Comparison of ENCODE assay signal across 26 cellular contexts in genomic region chr10:34503704-34504103, GRCh38.
"Had no signal": no experiment of that assay in that cellular context is flagged by ENCODE, and none has a peak within 500 bp of the region (broad histone marks: within the 10 kb centered on the region; RNA-seq: fewer than 3 reads in every experiment).

No MANE protein-coding gene starts in this region.

- H3K4me3 Mint-ChIP-seq: naive B cell; natural killer cell treated with Interleukin-12 subunit alpha and Interleukin-12 subunit beta and Interleukin-15 and Interleukin-18, amount 100 ng/mL, for 72 hours; neural crest cell; stimulated activated naive CD8-positive, alpha-beta T cell treated with anti-CD3 and anti-CD28 coated beads, Interleukin-15, amount 100 ng/mL, for 72 hours had no signal

- H2AFZ ChIP-seq: parathyroid adenoma had no signal

- H3K9me3 ChIP-seq: colonic mucosa, lower lobe of right lung, mucosa of descending colon, suprapubic skin, transverse colon, upper lobe of right lung, uterus had no signal

- H3K79me2 ChIP-seq: parathyroid adenoma had no signal

- H3K27ac Mint-ChIP-seq: naive B cell; natural killer cell treated with Interleukin-12 subunit alpha and Interleukin-12 subunit beta and Interleukin-15 and Interleukin-18, amount 100 ng/mL, for 72 hours; stimulated activated naive CD8-positive, alpha-beta T cell treated with anti-CD3 and anti-CD28 coated beads, Interleukin-15, amount 100 ng/mL, for 72 hours had no signal

- H3K9ac ChIP-seq: parathyroid adenoma had no signal

- H3K27me3 ChIP-seq: colonic mucosa, suprapubic skin, transverse colon, upper lobe of right lung, uterus had no signal

- H3K4me1 Mint-ChIP-seq: naive B cell; stimulated activated naive CD8-positive, alpha-beta T cell treated with anti-CD3 and anti-CD28 coated beads, Interleukin-15, amount 100 ng/mL, for 72 hours had no signal

- H3K4me3 ChIP-seq: colonic mucosa, lower lobe of right lung, mucosa of descending colon, smooth muscle cell, suprapubic skin, transverse colon, upper lobe of right lung, uterus had no signal

- H3K4me1 ChIP-seq: colonic mucosa, lower lobe of right lung, parathyroid adenoma, transverse colon, upper lobe of right lung, uterus had no signal

- H3K27ac ChIP-seq: colonic mucosa, lower lobe of right lung, parathyroid adenoma, suprapubic skin, transverse colon, upper lobe of right lung, uterus had no signal

- DNase-seq: colonic mucosa; dermis blood vessel endothelial cell; effector memory CD4-positive, alpha-beta T cell; erythroblast; hypothalamus; left ventricle myocardium superior; lower lobe of right lung; mucosa of descending colon; naive B cell; stimulated activated CD4-positive, alpha-beta T cell treated with anti-CD3 and anti-CD28 coated beads, Interleukin-12 subunit alpha, Interleukin-12 subunit beta, amount 100 ng/mL, for 4 hours; stimulated activated CD4-positive, alpha-beta T cell treated with anti-CD3 and anti-CD28 coated beads, Interleukin-1b, Interleukin-23, amount 100 ng/mL, for 48 hours; stimulated activated CD4-positive, alpha-beta T cell treated with anti-CD3 and anti-CD28 coated beads, Interleukin-4, amount 100 ng/mL, for 1 hour; stimulated activated CD8-positive, alpha-beta memory T cell treated with anti-CD3 and anti-CD28 coated beads, Interleukin-4, amount 100 ng/mL, for 48 hours; stimulated activated naive CD4-positive, alpha-beta T cell; stimulated activated naive CD8-positive, alpha-beta T cell treated with anti-CD3 and anti-CD28 coated beads, Interleukin-15, amount 100 ng/mL, for 72 hours; transverse colon; upper lobe of right lung; uterus had no signal

- H3K4me2 ChIP-seq: smooth muscle cell had no signal

- H3K27me3 Mint-ChIP-seq: naive B cell; progenitor cell of endocrine pancreas; stimulated activated naive CD8-positive, alpha-beta T cell treated with anti-CD3 and anti-CD28 coated beads, Interleukin-15, amount 100 ng/mL, for 72 hours had no signal

- FAIRE-seq: endometrium, frontal cortex had no signal

- H3K36me3 Mint-ChIP-seq: naive B cell; natural killer cell treated with Interleukin-12 subunit alpha and Interleukin-12 subunit beta and Interleukin-15 and Interleukin-18, amount 100 ng/mL, for 72 hours had no signal

- H3K36me3 ChIP-seq: colonic mucosa, lower lobe of right lung, suprapubic skin, transverse colon, upper lobe of right lung, uterus had no signal

- H3K9me3 Mint-ChIP-seq: natural killer cell treated with Interleukin-12 subunit alpha and Interleukin-12 subunit beta and Interleukin-15 and Interleukin-18, amount 100 ng/mL, for 72 hours; stimulated activated naive CD8-positive, alpha-beta T cell treated with anti-CD3 and anti-CD28 coated beads, Interleukin-15, amount 100 ng/mL, for 72 hours had no signal
